Comparison of ENCODE assay signal across 10 cellular contexts in genomic region chr6:158853872-158854213, GRCh38. TPM values are rescaled to one million over a fixed set of nuclear protein-coding genes. Genes with fewer than 3 reads are reported as not detected.
A peak's percentile ranks its signal among the peaks of the same experiment; 100 is the strongest.
DNase-seq lines count a peak whose midpoint lies in the region; FAIRE-seq and TF ChIP-seq lines count a peak whose summit lies in the region.
"Had no signal": no experiment of that assay in that cellular context is flagged by ENCODE, and none has a peak within 500 bp of the region (broad histone marks: within the 10 kb centered on the region; RNA-seq: fewer than 3 reads in every experiment).

No MANE protein-coding gene starts in this region.

- no peak for FAIRE-seq in kidney (lab: Jason Lieb, UNC)

- H3K27ac Mint-ChIP-seq in Calu3 (ENCODE audit: unreplicated experiment) = no peak overlapping the region
- H3K27ac Mint-ChIP-seq: naive thymus-derived CD8-positive, alpha-beta T cell had no signal

- peaks cover 30% of the 10 kb centered on the region for H3K4me1 ChIP-seq in OCI-LY3 (ENCODE audit: low read length)
- peaks cover 19% of the 10 kb centered on the region for H3K4me1 ChIP-seq in fibroblast of lung (ENCODE audit: control insufficient read depth, extremely low read depth, insufficient read depth, low read length)
- H3K4me1 ChIP-seq in skeletal muscle satellite cell (ENCODE audit: control insufficient read depth, insufficient read depth, low read length) = peaks cover 41% of the 10 kb centered on the region
- H3K4me1 ChIP-seq in kidney (ENCODE audit: control insufficient read depth in 1 of 2, insufficient read depth in 1 of 2, low read depth in 1 of 2, low read length in 2 of 2) = peaks cover 0 to 8% of the 10 kb centered on the region in 2 donors
- H3K4me1 ChIP-seq in BE2C = peaks cover 3% of the 10 kb centered on the region; the same call in 1 of the 2 replicates

- peak overlapping the region; percentile 69 for H3K4me3 ChIP-seq in OCI-LY3 (ENCODE audit: low read length)
- H3K4me3 ChIP-seq in fibroblast of lung (replicated peaks in 1 of 4; ENCODE audit: control extremely low read depth in 1 of 4, insufficient read depth in 1 of 4, low read depth in 3 of 4, low read length in 4 of 4) = no peak overlapping the region
- no peak overlapping the region for H3K4me3 ChIP-seq in skeletal muscle satellite cell (ENCODE audit: low read length)
- peak overlapping the region in 1 of 2 donors; percentile 2 for H3K4me3 ChIP-seq in kidney (ENCODE audit: low read length in 2 of 2)
- no peak overlapping the region for H3K4me3 ChIP-seq in BE2C (ENCODE audit: low read depth, low read length)

- peak overlapping the region; percentile 47 for H3K27ac ChIP-seq in OCI-LY3 (ENCODE audit: low read length)
- H3K27ac ChIP-seq in fibroblast of lung (ENCODE audit: insufficient read depth, low read length) = peak overlapping the region; percentile 26
- peak overlapping the region in 1 of 2 donors; percentile 71 for H3K27ac ChIP-seq in kidney (ENCODE audit: low read depth in 2 of 2, low read length in 2 of 2)

- no peaks in the 10 kb centered on the region for H3K9me3 ChIP-seq in OCI-LY3 (ENCODE audit: insufficient read depth, low read length)
- H3K9me3 ChIP-seq in fibroblast of lung (ENCODE audit: control insufficient read depth, insufficient read depth, low read depth, low read length) = no peaks in the 10 kb centered on the region
- H3K9me3 ChIP-seq in skeletal muscle satellite cell (replicated peaks; ENCODE audit: low read length) = no peaks in the 10 kb centered on the region
- H3K9me3 ChIP-seq in kidney (ENCODE audit: control insufficient read depth in 1 of 2, low read length in 2 of 2) = no peaks in the 10 kb centered on the region
- H3K9me3 ChIP-seq in BE2C = no peaks in the 10 kb centered on the region

- peaks cover 28% of the 10 kb centered on the region for H3K36me3 Mint-ChIP-seq in Calu3 (ENCODE audit: insufficient read depth, unreplicated experiment)
- H3K36me3 Mint-ChIP-seq: naive thymus-derived CD8-positive, alpha-beta T cell had no signal

- H3K79me2 ChIP-seq in OCI-LY3 (ENCODE audit: low read length) (no peaks in the 10 kb centered on the region), fibroblast of lung (ENCODE audit: control insufficient read depth, insufficient read depth, low read length) (no peaks in the 10 kb centered on the region)

- TSS peak; percentile 64 for BruUV-seq in Calu3 (replicated peaks; lab: Mats Ljungman, UMichigan)

- H3K27me3 ChIP-seq in OCI-LY3 (ENCODE audit: low read depth, low read length) (peaks cover 6% of the 10 kb centered on the region; the same call in 1 of the 2 replicates), fibroblast of lung (ENCODE audit: control insufficient read depth, insufficient read depth, low read length) (no peaks in the 10 kb centered on the region), skeletal muscle satellite cell (ENCODE audit: control insufficient read depth, insufficient read depth, low read length) (no peaks in the 10 kb centered on the region), BE2C (no peaks in the 10 kb centered on the region)

- peak overlapping the region; percentile 55; the same call in 1 of the 2 replicates for H2AFZ ChIP-seq in OCI-LY3 (ENCODE audit: low read depth, low read length)
- H2AFZ ChIP-seq in fibroblast of lung (ENCODE audit: low read length) = no peak overlapping the region

- CTCF ChIA-PET in Calu3 (lab: Charles Lee) = interaction anchor here (0.7 to 2.5 kb wide), 15 partner anchors 7 to 147 kb away, joined by 3 to 17 read pairs (median 4); no protein-coding TSS in a partner anchor

- H3K4me3 Mint-ChIP-seq in Calu3 (ENCODE audit: low read depth, unreplicated experiment) = no peak overlapping the region
- H3K4me3 Mint-ChIP-seq: naive thymus-derived CD8-positive, alpha-beta T cell had no signal

- no peaks in the 10 kb centered on the region for H3K36me3 ChIP-seq in OCI-LY3 (replicated peaks; ENCODE audit: low read depth, low read length)
- no peaks in the 10 kb centered on the region for H3K36me3 ChIP-seq in fibroblast of lung (ENCODE audit: control insufficient read depth, insufficient read depth, low read length)
- no peaks in the 10 kb centered on the region for H3K36me3 ChIP-seq in skeletal muscle satellite cell (ENCODE audit: insufficient read depth, low read length)
- H3K36me3 ChIP-seq in kidney (ENCODE audit: control insufficient read depth in 1 of 2, insufficient read depth in 2 of 2, low read length in 2 of 2) = no peaks in the 10 kb centered on the region
- H3K36me3 ChIP-seq in BE2C = no peaks in the 10 kb centered on the region

- no peaks in the 10 kb centered on the region for H3K9me3 Mint-ChIP-seq in Calu3 (ENCODE audit: low read depth, unreplicated experiment)
- H3K9me3 Mint-ChIP-seq: naive thymus-derived CD8-positive, alpha-beta T cell had no signal

- peaks cover 35% of the 10 kb centered on the region for H3K4me1 Mint-ChIP-seq in Calu3 (ENCODE audit: low read depth, unreplicated experiment)

- no peaks in the 10 kb centered on the region for H3K27me3 Mint-ChIP-seq in Calu3 (ENCODE audit: unreplicated experiment)
- H3K27me3 Mint-ChIP-seq: naive thymus-derived CD8-positive, alpha-beta T cell had no signal

- DNase-seq in Calu3 (no peak), fibroblast of lung (ENCODE audit: low read depth in 2 of 2) (no peak), kidney (no peak), NCI-H2227 treated with DMSO at 0.1 percent for 48 hours (lab: John Stamatoyannopoulos, UW) (no peak), inferior parietal cortex (ENCODE audit: extremely low spot score) (no peak), BE2C (no peak)
- DNase-seq: NCI-H82 had no signal

- intact Hi-C loops in Calu3 (cut with micrococcal nuclease; ENCODE audit: unreplicated experiment) (loop anchor here (1.0 to 2.0 kb wide), 4 partner anchors 15 to 123 kb away; no protein-coding TSS in a partner anchor), kidney (cut with DNase I) (no loop called here)

- H3K9ac ChIP-seq in OCI-LY3 (ENCODE audit: low read length) (peak overlapping the region; percentile 46), fibroblast of lung (ENCODE audit: insufficient read depth, low read length) (no peak overlapping the region), skeletal muscle satellite cell (ENCODE audit: low read depth, low read length) (peak overlapping the region; percentile 8), kidney (ENCODE audit: low read length in 2 of 2) (no peak overlapping the region)

- H3K4me2 ChIP-seq in OCI-LY3 (ENCODE audit: low read length) = peak overlapping the region; percentile 84
- no peak overlapping the region for H3K4me2 ChIP-seq in fibroblast of lung (ENCODE audit: extremely low read depth, insufficient read depth, low read length)
- peak overlapping the region; percentile 49 for H3K4me2 ChIP-seq in skeletal muscle satellite cell (ENCODE audit: low read length)

- no peak for TF ChIP-seq CTCF in Calu3 (IDR thresholded peaks at IDR 0.05; ENCODE audit: unreplicated experiment)
- TF ChIP-seq CTCF in OCI-LY3 (IDR thresholded peaks at IDR 0.05; ENCODE audit: low read depth, low read length) = no peak
- no peak for TF ChIP-seq CTCF in fibroblast of lung (conservative IDR thresholded peaks at IDR 0.05 in 1 of 2, IDR thresholded peaks at IDR 0.05 in 1 of 2; ENCODE audit: low read depth in 1 of 2, low read length in 2 of 2)
- TF ChIP-seq CTCF in kidney (IDR thresholded peaks at IDR 0.05; ENCODE audit: borderline replicate concordance, extremely low read depth, insufficient read depth) = no peak
- no peak for TF ChIP-seq CTCF in BE2C (IDR thresholded peaks at IDR 0.05; ENCODE audit: low read depth, low read length)

- H4K20me1 ChIP-seq in OCI-LY3 (ENCODE audit: insufficient read depth, low read length) (no peaks in the 10 kb centered on the region), fibroblast of lung (ENCODE audit: control insufficient read depth, extremely low read depth, insufficient read depth, low read length) (no peaks in the 10 kb centered on the region)

RNA-seq across cellular contexts. Expression of gene EZR, which starts 34.7 kb away (rescaled TPM):
- 935 and 954 TPM in 2 replicates for total RNA-seq in Calu3 (2022)
- 55.2 and 89.0 TPM in 2 replicates for total RNA-seq in fibroblast of lung
- 105 and 132 TPM in 2 replicates for polyA plus RNA-seq in fibroblast of lung
- 103 and 125 TPM in 2 replicates for polyA plus RNA-seq in fibroblast of lung (2012)
- 108 and 119 TPM in 2 replicates for polyA minus RNA-seq in fibroblast of lung (ENCODE audit: low replicate concordance)
- 21.0 and 25.6 TPM in 2 replicates for total RNA-seq in skeletal muscle satellite cell (2012; rRNA removed)
- 636 TPM for total RNA-seq in kidney
- 154 TPM for polyA plus RNA-seq in kidney (ENCODE audit: insufficient read depth, low read depth, low replicate concordance)
- 63.8 TPM for polyA plus RNA-seq in BE2C (2012; ENCODE audit: insufficient read depth, insufficient read length, low read depth)

Comparison
In these comparisons a context has a peak if more than half of its experiments do, and no peak if none do; other contexts are left out.
1. H3K9ac ChIP-seq: peak in OCI-LY3 (single experiment) and skeletal muscle satellite cell (single experiment); none in fibroblast of lung (single experiment) and kidney (0 of 2).